ENCODE assay signal across 1 cellular context in the genomic region with DNA sequence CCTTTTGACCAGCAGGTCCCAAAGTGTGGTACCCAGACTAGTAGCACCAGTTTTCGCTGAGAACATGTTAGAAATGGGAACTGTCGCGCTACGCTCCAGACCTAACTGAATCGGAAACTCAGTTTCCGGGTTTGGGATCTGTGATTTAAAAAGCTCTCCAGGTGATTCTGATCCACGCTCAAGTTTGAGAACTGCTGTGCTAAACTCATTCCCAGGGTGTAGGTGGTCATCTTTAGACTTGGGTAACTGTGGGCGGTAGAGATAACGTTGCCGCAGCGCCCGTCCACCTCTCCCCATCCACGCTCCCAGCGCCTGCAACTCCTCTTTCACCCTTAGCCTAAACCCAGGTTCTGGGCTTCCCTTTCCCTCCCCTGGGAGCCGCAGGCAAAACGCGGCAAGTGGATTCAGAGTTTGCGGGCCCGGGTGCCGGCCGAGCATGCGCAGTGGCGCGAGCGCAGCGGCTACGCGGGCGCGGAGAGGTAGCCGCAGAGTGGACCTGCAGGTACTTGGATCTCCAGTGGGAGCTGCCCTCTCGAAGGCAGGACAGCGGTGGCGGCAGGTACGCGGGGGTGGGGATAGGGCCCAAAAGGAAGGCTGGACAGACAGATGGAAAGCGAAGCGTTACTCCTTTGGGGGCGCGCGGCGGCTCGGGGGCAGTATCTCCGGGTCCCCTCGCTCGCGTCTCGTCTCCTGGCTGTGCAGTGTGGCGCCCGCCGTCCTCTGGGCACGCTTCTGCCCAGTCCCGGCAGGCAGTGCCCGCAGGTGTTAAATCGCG.
A peak's percentile ranks its signal among the peaks of the same experiment; 100 is the strongest.
TF ChIP-seq lines count a peak whose summit lies in the region.

A gene with protein sequence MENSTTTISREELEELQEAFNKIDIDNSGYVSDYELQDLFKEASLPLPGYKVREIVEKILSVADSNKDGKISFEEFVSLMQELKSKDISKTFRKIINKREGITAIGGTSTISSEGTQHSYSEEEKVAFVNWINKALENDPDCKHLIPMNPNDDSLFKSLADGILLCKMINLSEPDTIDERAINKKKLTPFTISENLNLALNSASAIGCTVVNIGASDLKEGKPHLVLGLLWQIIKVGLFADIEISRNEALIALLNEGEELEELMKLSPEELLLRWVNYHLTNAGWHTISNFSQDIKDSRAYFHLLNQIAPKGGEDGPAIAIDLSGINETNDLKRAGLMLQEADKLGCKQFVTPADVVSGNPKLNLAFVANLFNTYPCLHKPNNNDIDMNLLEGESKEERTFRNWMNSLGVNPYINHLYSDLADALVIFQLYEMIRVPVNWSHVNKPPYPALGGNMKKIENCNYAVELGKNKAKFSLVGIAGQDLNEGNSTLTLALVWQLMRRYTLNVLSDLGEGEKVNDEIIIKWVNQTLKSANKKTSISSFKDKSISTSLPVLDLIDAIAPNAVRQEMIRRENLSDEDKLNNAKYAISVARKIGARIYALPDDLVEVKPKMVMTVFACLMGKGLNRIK (plus strand): TSS at position 443 of the 775 bp plus-strand sequence. CDS start 67,845 bp downstream, outside the sequence.

TF ChIP-seq in A549, 52 proteins besides CTCF, POLR2A, EP300 and RAD21 (continued from another document):
- TF ChIP-seq, protein P1, sequence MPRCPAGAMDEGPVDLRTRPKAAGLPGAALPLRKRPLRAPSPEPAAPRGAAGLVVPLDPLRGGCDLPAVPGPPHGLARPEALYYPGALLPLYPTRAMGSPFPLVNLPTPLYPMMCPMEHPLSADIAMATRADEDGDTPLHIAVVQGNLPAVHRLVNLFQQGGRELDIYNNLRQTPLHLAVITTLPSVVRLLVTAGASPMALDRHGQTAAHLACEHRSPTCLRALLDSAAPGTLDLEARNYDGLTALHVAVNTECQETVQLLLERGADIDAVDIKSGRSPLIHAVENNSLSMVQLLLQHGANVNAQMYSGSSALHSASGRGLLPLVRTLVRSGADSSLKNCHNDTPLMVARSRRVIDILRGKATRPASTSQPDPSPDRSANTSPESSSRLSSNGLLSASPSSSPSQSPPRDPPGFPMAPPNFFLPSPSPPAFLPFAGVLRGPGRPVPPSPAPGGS (IDR thresholded peaks at IDR 0.05): peak; percentile 83; the same call in 2 of the 3 replicates
- TF ChIP-seq TP53 (CRISPR knock-in tag; IDR thresholded peaks at IDR 0.05) (0 out of 2 replicates have a peak, but pooled peaks have one; percentile 30), GATA3 (IDR thresholded peaks at IDR 0.05; ENCODE audit: borderline replicate concordance) (peak; percentile 52; the same call in 1 of the 2 replicates), ZC3H11A (IDR thresholded peaks at IDR 0.05) (no peak), RCOR1 (IDR thresholded peaks at IDR 0.05; ENCODE audit: low read depth, low read length) (0 out of 2 replicates have a peak, but pooled peaks have one; percentile 25), PHF8 (IDR thresholded peaks at IDR 0.05; ENCODE audit: borderline replicate concordance, low read depth) (peak; percentile 35; the same call in 1 of the 2 replicates), SMC3 (IDR thresholded peaks at IDR 0.05) (peak; percentile 49; the same call in 2 of the 3 replicates), CBX8 (IDR thresholded peaks at IDR 0.05) (no peak)
- TF ChIP-seq, protein P2, sequence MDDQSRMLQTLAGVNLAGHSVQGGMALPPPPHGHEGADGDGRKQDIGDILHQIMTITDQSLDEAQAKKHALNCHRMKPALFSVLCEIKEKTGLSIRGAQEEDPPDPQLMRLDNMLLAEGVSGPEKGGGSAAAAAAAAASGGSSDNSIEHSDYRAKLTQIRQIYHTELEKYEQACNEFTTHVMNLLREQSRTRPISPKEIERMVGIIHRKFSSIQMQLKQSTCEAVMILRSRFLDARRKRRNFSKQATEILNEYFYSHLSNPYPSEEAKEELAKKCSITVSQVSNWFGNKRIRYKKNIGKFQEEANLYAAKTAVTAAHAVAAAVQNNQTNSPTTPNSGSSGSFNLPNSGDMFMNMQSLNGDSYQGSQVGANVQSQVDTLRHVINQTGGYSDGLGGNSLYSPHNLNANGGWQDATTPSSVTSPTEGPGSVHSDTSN (IDR thresholded peaks at IDR 0.05): peak; percentile 73; the same call in 1 of the 2 replicates
- TF ChIP-seq, protein P3, sequence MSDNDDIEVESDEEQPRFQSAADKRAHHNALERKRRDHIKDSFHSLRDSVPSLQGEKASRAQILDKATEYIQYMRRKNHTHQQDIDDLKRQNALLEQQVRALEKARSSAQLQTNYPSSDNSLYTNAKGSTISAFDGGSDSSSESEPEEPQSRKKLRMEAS (IDR thresholded peaks at IDR 0.05): peak; percentile 87
